In the genomic region with DNA sequence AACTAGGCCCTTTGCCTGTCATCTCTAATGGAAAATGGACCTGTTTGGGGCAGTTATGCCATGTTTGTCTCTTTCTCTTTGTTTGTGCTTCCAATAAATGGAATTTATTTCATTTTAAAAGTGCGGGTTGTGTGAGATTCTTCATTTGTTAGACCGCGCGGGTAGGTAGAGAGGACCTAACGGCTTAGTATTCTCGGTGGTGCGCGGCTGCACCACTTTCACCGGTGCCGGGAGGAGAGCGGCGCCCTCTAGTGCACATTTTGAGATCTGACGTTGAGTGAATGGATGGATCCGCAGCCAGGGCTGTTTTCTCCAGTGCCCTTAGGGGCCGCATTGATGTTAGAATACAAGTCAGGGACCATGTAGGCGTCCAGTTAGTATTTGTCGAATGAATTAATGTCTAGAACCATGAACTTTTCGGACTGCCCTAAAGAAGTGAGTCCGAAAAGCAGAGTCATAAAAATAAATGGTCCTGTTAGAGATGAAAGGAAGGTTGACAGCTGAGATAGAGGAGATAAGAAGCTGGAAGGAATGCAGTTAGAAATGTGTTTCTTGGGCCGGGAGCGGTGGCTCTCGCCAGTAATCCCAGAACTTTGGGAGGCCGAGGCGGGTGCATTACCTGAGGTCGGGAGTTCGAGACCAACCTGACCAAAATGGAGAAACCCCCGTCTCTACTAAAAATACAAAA, we compare ENCODE assay signal across 8 cellular contexts. TPM values are rescaled to one million over a fixed set of nuclear protein-coding genes. Genes with fewer than 3 reads are reported as not detected.
DNase-seq lines count a peak whose midpoint lies in the region; ATAC-seq and TF ChIP-seq lines count a peak whose summit lies in the region.

No MANE protein-coding gene starts in this region.

- H3K27ac ChIP-seq in KMS-11 (no peak overlapping the region), PC-3 (ENCODE audit: low read length) (no peak overlapping the region), esophagus muscularis mucosa (replicated peaks in 1 of 4) (no peak overlapping the region)

- H3K27me3 ChIP-seq in KMS-11 (ENCODE audit: insufficient read depth, low read depth), result no peaks in the 10 kb centered on the region
- H3K27me3 ChIP-seq in PC-3 (ENCODE audit: low read length), result no peaks in the 10 kb centered on the region
- H3K27me3 ChIP-seq in esophagus muscularis mucosa, result no peaks in the 10 kb centered on the region

- TF ChIP-seq EP300 in esophagus muscularis mucosa (IDR thresholded peaks at IDR 0.05), result no peak

- H3K9me3 Mint-ChIP-seq in nephron progenitor cell, result no peaks in the 10 kb centered on the region

- no peaks in the 10 kb centered on the region for H4K20me1 ChIP-seq in KMS-11 (ENCODE audit: insufficient read depth)
- H4K20me1 ChIP-seq in PC-3 (ENCODE audit: low read length), result no peaks in the 10 kb centered on the region

- DNase-seq in EH (ENCODE audit: low read depth) (peak; percentile 78), PC-3 (peak; percentile 84), activated T-cell treated with anti-CD3 and anti-CD28 coated beads for 4 hours (peak; percentile 84), esophagus muscularis mucosa (ENCODE audit: extremely low spot score) (no peak), nephron progenitor cell (peak; percentile 87)
- peak; percentile 88 for DNase-seq in stimulated activated naive CD8-positive, alpha-beta T cell treated with anti-CD3 and anti-CD28 coated beads, Interleukin-15, Interleukin-2, amounts not matched to agents 100 U/mL and 50 U/mL, for 24 hours

- intact Hi-C loops in PC-3 (cut with micrococcal nuclease), result loop anchor here (1.0 kb wide), 4 partner anchors 42 to 135 kb away; a partner anchor contains a TSS
- intact Hi-C loops in esophagus muscularis mucosa (cut with DNase I), result loop anchor here (10.0 kb wide), 1 partner anchor 136 kb away; no protein-coding TSS in a partner anchor

- ATAC-seq in GM21786 (IDR thresholded peaks at IDR 0.05; ENCODE audit: unreplicated experiment) (peak; percentile 99), PC-3 (peak; percentile 100)
- peak; percentile 94 for ATAC-seq in stimulated activated naive CD8-positive, alpha-beta T cell treated with anti-CD3 and anti-CD28 coated beads, Interleukin-15, Interleukin-2, amounts not matched to agents 100 U/mL and 50 U/mL, for 24 hours

- H3K4me1 ChIP-seq in KMS-11 (ENCODE audit: low read depth, poor library complexity, severe bottlenecking) (peaks cover 48% of the 10 kb centered on the region), PC-3 (ENCODE audit: insufficient read depth, low read length) (no peaks in the 10 kb centered on the region), esophagus muscularis mucosa (peaks cover 0 to 8% (median 6%) of the 10 kb centered on the region in 4 donors)

- H3K9ac ChIP-seq in KMS-11, result no peak overlapping the region
- H3K9ac ChIP-seq in PC-3 (ENCODE audit: low read length), result no peak overlapping the region

- BruUV-seq in PC-3 (replicated peaks; lab: Mats Ljungman, UMichigan), result no TSS peak

- peak; percentile 98 for TF ChIP-seq CTCF in KMS-11 (conservative IDR thresholded peaks at IDR 0.05; ENCODE audit: low read depth, low read length)
- peak; percentile 87 for TF ChIP-seq CTCF in PC-3 (conservative IDR thresholded peaks at IDR 0.05; ENCODE audit: low read depth, low read length)
- TF ChIP-seq CTCF in esophagus muscularis mucosa (IDR thresholded peaks at IDR 0.05), result peak; percentile 85 to 92 (median 86)
- TF ChIP-seq CTCF in nephron progenitor cell (IDR thresholded peaks at IDR 0.05), result peak; percentile 89

- no peak overlapping the region for H3K27ac Mint-ChIP-seq in nephron progenitor cell

- H3K4me2 ChIP-seq in KMS-11 (peak overlapping the region; percentile 70), PC-3 (ENCODE audit: low read length) (peak overlapping the region; percentile 73)

- POLR2A ChIA-PET in PC-3 (lab: Charles Lee; ENCODE audit: unreplicated experiment), result no interaction called here

- H2AFZ ChIP-seq in KMS-11 (ENCODE audit: low read depth) (peak overlapping the region; percentile 59), PC-3 (ENCODE audit: low read length) (peak overlapping the region; percentile 78)

- peaks cover 15% of the 10 kb centered on the region for H3K27me3 Mint-ChIP-seq in nephron progenitor cell (ENCODE audit: low read depth, poor library complexity)

- H3K9me3 ChIP-seq in PC-3 (ENCODE audit: low read length) (no peaks in the 10 kb centered on the region), esophagus muscularis mucosa (no peaks in the 10 kb centered on the region)

- H3K4me3 Mint-ChIP-seq in nephron progenitor cell, result no peak overlapping the region

- H3K4me1 Mint-ChIP-seq in nephron progenitor cell, result peaks cover 15% of the 10 kb centered on the region

- no peaks in the 10 kb centered on the region for H3K36me3 Mint-ChIP-seq in nephron progenitor cell (ENCODE audit: low read depth)

- H3K36me3 ChIP-seq in KMS-11 (ENCODE audit: insufficient read depth) (no peaks in the 10 kb centered on the region), PC-3 (ENCODE audit: low read depth, low read length) (no peaks in the 10 kb centered on the region), esophagus muscularis mucosa (no peaks in the 10 kb centered on the region)

- TF ChIP-seq POLR2A in esophagus muscularis mucosa (IDR thresholded peaks at IDR 0.05; ENCODE audit: low read depth), result no peak

- H3K9me2 ChIP-seq in PC-3 (replicated peaks; ENCODE audit: low read length), result no peaks in the 10 kb centered on the region

- H3F3A ChIP-seq in PC-3 (ENCODE audit: low read length, unreplicated experiment), result no peaks in the 10 kb centered on the region

- H3K79me2 ChIP-seq in KMS-11 (ENCODE audit: insufficient read depth, low read depth), result no peaks in the 10 kb centered on the region
- no peaks in the 10 kb centered on the region for H3K79me2 ChIP-seq in PC-3 (ENCODE audit: low read length)

- H3K4me3 ChIP-seq in KMS-11 (IDR thresholded peaks at IDR 0.05; ENCODE audit: insufficient read depth, low read depth, low read length) (no peak overlapping the region), PC-3 (ENCODE audit: low read length) (peak overlapping the region; percentile 29; the same call in 1 of the 2 replicates), esophagus muscularis mucosa (no peak overlapping the region)

- 17% methylated on average over 27 of the region's 27 CpGs for WGBS in esophagus muscularis mucosa

- CTCF ChIA-PET in PC-3 (lab: Charles Lee), result no interaction called here

RNA-seq across cellular contexts. Expression of a gene that starts 29.3 kb away (rescaled TPM):
- total RNA-seq in PC-3 (2014; rRNA removed) (not detected in 2 replicates), esophagus muscularis mucosa (10 to 100 TPM in 3 of 4 donors, 1 to 10 TPM in 1; 7.1 to 18.5 (median 15.4) TPM)

RNA-seq across cellular contexts. Expression of a gene that starts 42.0 kb away (rescaled TPM):
- total RNA-seq in PC-3 (2014; rRNA removed), result 3.7 and 4.7 TPM in 2 replicates
- total RNA-seq in esophagus muscularis mucosa, result 10 to 100 TPM in 3 of 4 donors, 1 to 10 TPM in 1; 6.6 to 19.8 (median 15.0) TPM

RNA-seq across cellular contexts. Expression of a gene that starts 52.5 kb away (rescaled TPM):
- 124 and 153 TPM in 2 replicates for total RNA-seq in PC-3 (2014; rRNA removed)
- 100 to 1,000 TPM in 2 of 4 donors, 10 to 100 TPM in 2; 66.8 to 143 (median 97.7) TPM for total RNA-seq in esophagus muscularis mucosa
